11 cellular contexts compared by ENCODE assay signal in genomic region chr5:141778211-141778610, GRCh38.
DNase-seq lines count a peak whose midpoint lies in the region; ATAC-seq, FAIRE-seq and TF ChIP-seq lines count a peak whose summit lies in the region.
"Had no signal": no experiment of that assay in that cellular context is flagged by ENCODE, and none has a peak within 500 bp of the region (broad histone marks: within the 10 kb centered on the region; RNA-seq: fewer than 3 reads in every experiment).

No MANE protein-coding gene starts in this region.

- no peaks in the 10 kb centered on the region for H3K79me2 ChIP-seq in astrocyte (ENCODE audit: insufficient read depth, low read length)

- ATAC-seq in T-helper 17 cell: no peak

- H3K36me3 Mint-ChIP-seq in astrocyte (ENCODE audit: low read depth, unreplicated experiment) (no peaks in the 10 kb centered on the region), T-helper 17 cell (ENCODE audit: low read depth) (no peaks in the 10 kb centered on the region)
- H3K36me3 Mint-ChIP-seq in activated CD4-positive, alpha-beta T cell treated with anti-CD3 and anti-CD28 coated beads, Interleukin-2, amount 10 ng/mL, durations not matched to agents 7 days and 5 days (ENCODE audit: low read depth): no peaks in the 10 kb centered on the region

- no peak overlapping the region for H3K27ac ChIP-seq in astrocyte (ENCODE audit: low read depth, low read length)
- H3K27ac ChIP-seq: coronary artery, SK-N-MC had no signal

- TF ChIP-seq CTCF in astrocyte (IDR thresholded peaks at IDR 0.05; ENCODE audit: insufficient read depth, low read depth, low read length): no peak

- no peaks in the 10 kb centered on the region for H4K20me1 ChIP-seq in astrocyte (ENCODE audit: insufficient read depth, low read length)

- peaks cover 6% of the 10 kb centered on the region for H3K27me3 ChIP-seq in astrocyte (ENCODE audit: insufficient read depth, low read length)

- FAIRE-seq in astrocyte (lab: Jason Lieb, UNC): no peak

- H3K4me3 Mint-ChIP-seq in astrocyte (ENCODE audit: unreplicated experiment): no peak overlapping the region
- H3K4me3 Mint-ChIP-seq in T-helper 17 cell: no peak overlapping the region
- H3K4me3 Mint-ChIP-seq in activated CD4-positive, alpha-beta T cell treated with anti-CD3 and anti-CD28 coated beads, Interleukin-2, amount 10 ng/mL, durations not matched to agents 7 days and 5 days: no peak overlapping the region

- no peaks in the 10 kb centered on the region for H3K36me3 ChIP-seq in astrocyte (ENCODE audit: insufficient read depth, low read length)

- CTCF ChIA-PET in HEK293T (lab: Yijun Ruan, JAX): interaction anchor here (0.6 kb wide), 1 partner anchor 994 kb away, joined by 3 read pairs; no protein-coding TSS in a partner anchor
- CTCF ChIA-PET in activated CD4-positive, alpha-beta T cell treated with anti-CD3 and anti-CD28 coated beads, Interleukin-2, amount 10 ng/mL, durations not matched to agents 7 days and 5 days (lab: Charles Lee): interaction anchor here (0.7 kb wide), 1 partner anchor 33 kb away, joined by 3 read pairs; no protein-coding TSS in a partner anchor

- H3K27me3 Mint-ChIP-seq in astrocyte (ENCODE audit: low read depth, unreplicated experiment) (peaks cover 21% of the 10 kb centered on the region), T-helper 17 cell (peaks cover 22% of the 10 kb centered on the region)
- no peaks in the 10 kb centered on the region for H3K27me3 Mint-ChIP-seq in activated CD4-positive, alpha-beta T cell treated with anti-CD3 and anti-CD28 coated beads, Interleukin-2, amount 10 ng/mL, durations not matched to agents 7 days and 5 days

- peak overlapping the region; percentile 13 for H3K4me2 ChIP-seq in astrocyte (ENCODE audit: low read length)

- H3K9me3 Mint-ChIP-seq in astrocyte (ENCODE audit: unreplicated experiment): peaks cover 2% of the 10 kb centered on the region
- H3K9me3 Mint-ChIP-seq in activated CD4-positive, alpha-beta T cell treated with anti-CD3 and anti-CD28 coated beads, Interleukin-2, amount 10 ng/mL, durations not matched to agents 7 days and 5 days: no peaks in the 10 kb centered on the region

- H3K4me1 Mint-ChIP-seq in astrocyte (ENCODE audit: low read depth, unreplicated experiment) (peaks cover 22% of the 10 kb centered on the region), T-helper 17 cell (peaks cover 5% of the 10 kb centered on the region)
- H3K4me1 Mint-ChIP-seq in activated CD4-positive, alpha-beta T cell treated with anti-CD3 and anti-CD28 coated beads, Interleukin-2, amount 10 ng/mL, durations not matched to agents 7 days and 5 days: no peaks in the 10 kb centered on the region

- POLR2A ChIA-PET in HEK293T (lab: Yijun Ruan, JAX): no interaction called here
- POLR2A ChIA-PET in activated CD4-positive, alpha-beta T cell treated with anti-CD3 and anti-CD28 coated beads, Interleukin-2, amount 10 ng/mL, durations not matched to agents 7 days and 5 days (lab: Charles Lee): interaction anchor here (0.6 kb wide), 1 partner anchor 1042 kb away, joined by 3 read pairs; no protein-coding TSS in a partner anchor

- peak; percentile 71 for DNase-seq in AG08396 (ENCODE audit: low spot score)
- peak; percentile 38 for DNase-seq in HEK293T (ENCODE audit: extremely low spot score)
- DNase-seq in astrocyte (ENCODE audit: low read depth): peak; percentile 85
- peak; percentile 95 for DNase-seq in left kidney (ENCODE audit: low read depth, low spot score)
- DNase-seq in NCI-H526 treated with DMSO at 0.1 percent for 48 hours (lab: John Stamatoyannopoulos, UW): no peak
- no peak for DNase-seq in T-helper 17 cell
- no peak for DNase-seq in OCI-M2 (lab: John Stamatoyannopoulos, UW; ENCODE audit: unreplicated experiment)
- no peak for DNase-seq in activated CD4-positive, alpha-beta T cell treated with anti-CD3 and anti-CD28 coated beads, Interleukin-2, amount 10 ng/mL, durations not matched to agents 7 days and 5 days
- DNase-seq: DMS153 had no signal

- no peak overlapping the region for H3K4me3 ChIP-seq in astrocyte (ENCODE audit: insufficient read depth, low read depth, low read length)
- H3K4me3 ChIP-seq: coronary artery, SK-N-MC had no signal

- peak overlapping the region; percentile 74 for H3K27ac Mint-ChIP-seq in astrocyte (ENCODE audit: unreplicated experiment)
- no peak overlapping the region for H3K27ac Mint-ChIP-seq in T-helper 17 cell
- H3K27ac Mint-ChIP-seq in activated CD4-positive, alpha-beta T cell treated with anti-CD3 and anti-CD28 coated beads, Interleukin-2, amount 10 ng/mL, durations not matched to agents 7 days and 5 days: no peak overlapping the region

- peaks cover 15% of the 10 kb centered on the region for H3K4me1 ChIP-seq in astrocyte (ENCODE audit: insufficient read depth, low read length)

- H2AFZ ChIP-seq in astrocyte (ENCODE audit: low read depth, low read length): peak overlapping the region; percentile 14

- H3K9me3 ChIP-seq in astrocyte (ENCODE audit: insufficient read depth, low read depth, low read length): no peaks in the 10 kb centered on the region
- H3K9me3 ChIP-seq in T-helper 17 cell (ENCODE audit: control insufficient read depth, low read length, poor library complexity, severe bottlenecking): no peaks in the 10 kb centered on the region

- H3K9ac ChIP-seq in astrocyte (ENCODE audit: low read length): no peak overlapping the region

TF ChIP-seq in HEK293T, 16 proteins besides CTCF, POLR2A, EP300 and RAD21:
- TF ChIP-seq FOXA1 (IDR thresholded peaks at IDR 0.05) (no peak), PKNOX1 (IDR thresholded peaks at IDR 0.05) (no peak), CTBP1 (IDR thresholded peaks at IDR 0.05; ENCODE audit: borderline replicate concordance) (no peak), SUZ12 (IDR thresholded peaks at IDR 0.05) (no peak), ARNT (IDR thresholded peaks at IDR 0.05) (no peak), HDGF (IDR thresholded peaks at IDR 0.05; ENCODE audit: borderline replicate concordance) (no peak), FOXK2 (IDR thresholded peaks at IDR 0.05) (no peak), ELF4 (IDR thresholded peaks at IDR 0.05) (no peak), SP1 (IDR thresholded peaks at IDR 0.05) (no peak), LEF1 (IDR thresholded peaks at IDR 0.05; ENCODE audit: borderline replicate concordance) (no peak), ZNF384 (IDR thresholded peaks at IDR 0.05) (no peak), TARDBP (IDR thresholded peaks at IDR 0.05) (no peak)

Comparison
In these comparisons a context has a peak if more than half of its experiments do, and no peak if none do; other contexts are left out.
1. DNase-seq: peak in AG08396 (single experiment), HEK293T (single experiment), astrocyte (single experiment) and left kidney (single experiment); none in NCI-H526 treated with DMSO at 0.1 percent for 48 hours (single experiment), T-helper 17 cell (0 of 3), OCI-M2 (single experiment) and activated CD4-positive, alpha-beta T cell treated with anti-CD3 and anti-CD28 coated beads, Interleukin-2, amount 10 ng/mL, durations not matched to agents 7 days and 5 days (single experiment).